1 cellular context compared by ENCODE assay signal in the genomic region with DNA sequence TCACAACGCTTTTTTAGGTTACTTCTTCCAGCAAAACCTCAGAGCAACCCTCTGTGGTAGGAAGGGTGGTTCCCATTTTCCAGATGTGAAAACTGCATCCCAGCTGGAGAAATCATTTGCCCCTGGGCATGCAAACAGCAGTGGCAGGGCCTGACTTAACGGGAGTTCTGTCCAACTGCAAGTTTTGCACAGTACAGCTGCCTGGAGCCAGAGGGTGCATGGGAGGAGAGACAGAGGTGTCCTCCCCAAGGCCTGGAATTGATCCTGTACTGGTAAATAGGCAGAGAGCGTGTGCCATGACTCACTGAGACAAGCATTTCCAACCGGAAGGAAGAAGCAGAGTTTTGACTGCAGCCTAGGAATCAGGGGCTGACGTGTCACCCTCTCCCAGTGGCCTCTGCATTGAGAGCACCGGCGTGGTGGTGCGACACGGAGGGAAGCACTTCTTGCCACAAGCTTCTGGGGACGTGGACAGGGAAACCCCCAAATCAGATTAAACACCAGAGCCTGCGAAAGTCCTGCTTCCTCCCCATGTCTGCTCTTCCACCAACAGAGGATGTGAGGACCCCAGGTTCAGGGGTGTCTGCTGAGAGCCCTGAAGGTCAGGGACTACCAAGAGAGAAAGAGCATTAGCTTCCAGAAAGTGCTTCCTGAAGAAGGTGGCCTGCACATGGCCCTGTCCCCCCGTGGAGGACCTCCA.
TF ChIP-seq lines count a peak whose summit lies in the region.

No MANE protein-coding gene starts in this region.

TF ChIP-seq in HepG2, 621 proteins besides CTCF, POLR2A, EP300 and RAD21 (continued from another document and continues in another):
- TF ChIP-seq, protein P1, sequence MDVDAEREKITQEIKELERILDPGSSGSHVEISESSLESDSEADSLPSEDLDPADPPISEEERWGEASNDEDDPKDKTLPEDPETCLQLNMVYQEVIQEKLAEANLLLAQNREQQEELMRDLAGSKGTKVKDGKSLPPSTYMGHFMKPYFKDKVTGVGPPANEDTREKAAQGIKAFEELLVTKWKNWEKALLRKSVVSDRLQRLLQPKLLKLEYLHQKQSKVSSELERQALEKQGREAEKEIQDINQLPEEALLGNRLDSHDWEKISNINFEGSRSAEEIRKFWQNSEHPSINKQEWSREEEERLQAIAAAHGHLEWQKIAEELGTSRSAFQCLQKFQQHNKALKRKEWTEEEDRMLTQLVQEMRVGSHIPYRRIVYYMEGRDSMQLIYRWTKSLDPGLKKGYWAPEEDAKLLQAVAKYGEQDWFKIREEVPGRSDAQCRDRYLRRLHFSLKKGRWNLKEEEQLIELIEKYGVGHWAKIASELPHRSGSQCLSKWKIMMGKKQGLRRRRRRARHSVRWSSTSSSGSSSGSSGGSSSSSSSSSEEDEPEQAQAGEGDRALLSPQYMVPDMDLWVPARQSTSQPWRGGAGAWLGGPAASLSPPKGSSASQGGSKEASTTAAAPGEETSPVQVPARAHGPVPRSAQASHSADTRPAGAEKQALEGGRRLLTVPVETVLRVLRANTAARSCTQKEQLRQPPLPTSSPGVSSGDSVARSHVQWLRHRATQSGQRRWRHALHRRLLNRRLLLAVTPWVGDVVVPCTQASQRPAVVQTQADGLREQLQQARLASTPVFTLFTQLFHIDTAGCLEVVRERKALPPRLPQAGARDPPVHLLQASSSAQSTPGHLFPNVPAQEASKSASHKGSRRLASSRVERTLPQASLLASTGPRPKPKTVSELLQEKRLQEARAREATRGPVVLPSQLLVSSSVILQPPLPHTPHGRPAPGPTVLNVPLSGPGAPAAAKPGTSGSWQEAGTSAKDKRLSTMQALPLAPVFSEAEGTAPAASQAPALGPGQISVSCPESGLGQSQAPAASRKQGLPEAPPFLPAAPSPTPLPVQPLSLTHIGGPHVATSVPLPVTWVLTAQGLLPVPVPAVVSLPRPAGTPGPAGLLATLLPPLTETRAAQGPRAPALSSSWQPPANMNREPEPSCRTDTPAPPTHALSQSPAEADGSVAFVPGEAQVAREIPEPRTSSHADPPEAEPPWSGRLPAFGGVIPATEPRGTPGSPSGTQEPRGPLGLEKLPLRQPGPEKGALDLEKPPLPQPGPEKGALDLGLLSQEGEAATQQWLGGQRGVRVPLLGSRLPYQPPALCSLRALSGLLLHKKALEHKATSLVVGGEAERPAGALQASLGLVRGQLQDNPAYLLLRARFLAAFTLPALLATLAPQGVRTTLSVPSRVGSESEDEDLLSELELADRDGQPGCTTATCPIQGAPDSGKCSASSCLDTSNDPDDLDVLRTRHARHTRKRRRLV (CRISPR knock-in tag; IDR thresholded peaks at IDR 0.05), result no peak
- TF ChIP-seq, protein P2, sequence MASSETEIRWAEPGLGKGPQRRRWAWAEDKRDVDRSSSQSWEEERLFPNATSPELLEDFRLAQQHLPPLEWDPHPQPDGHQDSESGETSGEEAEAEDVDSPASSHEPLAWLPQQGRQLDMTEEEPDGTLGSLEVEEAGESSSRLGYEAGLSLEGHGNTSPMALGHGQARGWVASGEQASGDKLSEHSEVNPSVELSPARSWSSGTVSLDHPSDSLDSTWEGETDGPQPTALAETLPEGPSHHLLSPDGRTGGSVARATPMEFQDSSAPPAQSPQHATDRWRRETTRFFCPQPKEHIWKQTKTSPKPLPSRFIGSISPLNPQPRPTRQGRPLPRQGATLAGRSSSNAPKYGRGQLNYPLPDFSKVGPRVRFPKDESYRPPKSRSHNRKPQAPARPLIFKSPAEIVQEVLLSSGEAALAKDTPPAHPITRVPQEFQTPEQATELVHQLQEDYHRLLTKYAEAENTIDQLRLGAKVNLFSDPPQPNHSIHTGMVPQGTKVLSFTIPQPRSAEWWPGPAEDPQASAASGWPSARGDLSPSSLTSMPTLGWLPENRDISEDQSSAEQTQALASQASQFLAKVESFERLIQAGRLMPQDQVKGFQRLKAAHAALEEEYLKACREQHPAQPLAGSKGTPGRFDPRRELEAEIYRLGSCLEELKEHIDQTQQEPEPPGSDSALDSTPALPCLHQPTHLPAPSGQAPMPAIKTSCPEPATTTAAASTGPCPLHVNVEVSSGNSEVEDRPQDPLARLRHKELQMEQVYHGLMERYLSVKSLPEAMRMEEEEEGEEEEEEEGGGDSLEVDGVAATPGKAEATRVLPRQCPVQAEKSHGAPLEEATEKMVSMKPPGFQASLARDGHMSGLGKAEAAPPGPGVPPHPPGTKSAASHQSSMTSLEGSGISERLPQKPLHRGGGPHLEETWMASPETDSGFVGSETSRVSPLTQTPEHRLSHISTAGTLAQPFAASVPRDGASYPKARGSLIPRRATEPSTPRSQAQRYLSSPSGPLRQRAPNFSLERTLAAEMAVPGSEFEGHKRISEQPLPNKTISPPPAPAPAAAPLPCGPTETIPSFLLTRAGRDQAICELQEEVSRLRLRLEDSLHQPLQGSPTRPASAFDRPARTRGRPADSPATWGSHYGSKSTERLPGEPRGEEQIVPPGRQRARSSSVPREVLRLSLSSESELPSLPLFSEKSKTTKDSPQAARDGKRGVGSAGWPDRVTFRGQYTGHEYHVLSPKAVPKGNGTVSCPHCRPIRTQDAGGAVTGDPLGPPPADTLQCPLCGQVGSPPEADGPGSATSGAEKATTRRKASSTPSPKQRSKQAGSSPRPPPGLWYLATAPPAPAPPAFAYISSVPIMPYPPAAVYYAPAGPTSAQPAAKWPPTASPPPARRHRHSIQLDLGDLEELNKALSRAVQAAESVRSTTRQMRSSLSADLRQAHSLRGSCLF (CRISPR knock-in tag; IDR thresholded peaks at IDR 0.05; ENCODE audit: borderline replicate concordance), result no peak
- TF ChIP-seq HNF4G (IDR thresholded peaks at IDR 0.05; ENCODE audit: borderline replicate concordance, low read depth, low read length) (no peak), HNF4G (CRISPR knock-in tag; IDR thresholded peaks at IDR 0.05; ENCODE audit: borderline replicate concordance, low read depth) (no peak), ZNF792 (CRISPR knock-in tag; IDR thresholded peaks at IDR 0.05) (no peak), EEA1 (CRISPR knock-in tag; IDR thresholded peaks at IDR 0.05; ENCODE audit: borderline replicate concordance) (no peak), ELF4 (CRISPR knock-in tag; IDR thresholded peaks at IDR 0.05; ENCODE audit: borderline replicate concordance) (no peak), ISL2 (CRISPR knock-in tag; IDR thresholded peaks at IDR 0.05) (no peak), ATM (IDR thresholded peaks at IDR 0.05; ENCODE audit: borderline replicate concordance) (no peak), ZNF234 (CRISPR knock-in tag; conservative IDR thresholded peaks at IDR 0.05) (no peak), MIXL1 (CRISPR knock-in tag; IDR thresholded peaks at IDR 0.05) (0 out of 2 replicates have a peak, but pooled peaks have one; percentile 28), NR2F1 (CRISPR knock-in tag; IDR thresholded peaks at IDR 0.05) (no peak), HOXA3 (CRISPR knock-in tag; IDR thresholded peaks at IDR 0.05) (no peak), ZBTB7B (CRISPR knock-in tag; IDR thresholded peaks at IDR 0.05) (no peak), ZNF121 (CRISPR knock-in tag; IDR thresholded peaks at IDR 0.05) (no peak), ZNF264 (CRISPR knock-in tag; IDR thresholded peaks at IDR 0.05) (no peak), ZNF232 (CRISPR knock-in tag; IDR thresholded peaks at IDR 0.05; ENCODE audit: borderline replicate concordance) (no peak), KLF12 (CRISPR knock-in tag; IDR thresholded peaks at IDR 0.05; ENCODE audit: borderline replicate concordance) (no peak), BCL6 (CRISPR knock-in tag; IDR thresholded peaks at IDR 0.05) (0 out of 2 replicates have a peak, but pooled peaks have one; percentile 30), ZNF839 (CRISPR knock-in tag; IDR thresholded peaks at IDR 0.05; ENCODE audit: borderline replicate concordance) (no peak), IRF2 (CRISPR knock-in tag; IDR thresholded peaks at IDR 0.05) (no peak; the same call in 1 of the 2 replicates), ZNF567 (CRISPR knock-in tag; IDR thresholded peaks at IDR 0.05; ENCODE audit: borderline replicate concordance) (no peak), JDP2 (CRISPR knock-in tag; IDR thresholded peaks at IDR 0.05; ENCODE audit: borderline replicate concordance) (no peak), ZNF468 (CRISPR knock-in tag; IDR thresholded peaks at IDR 0.05) (no peak), U2AF1 (optimal IDR thresholded peaks at IDR 0.05; ENCODE audit: low read depth, low read length) (no peak), TBX3 (IDR thresholded peaks at IDR 0.05; ENCODE audit: borderline replicate concordance) (no peak), NR1H2 (CRISPR knock-in tag; IDR thresholded peaks at IDR 0.05; ENCODE audit: borderline replicate concordance, low read depth) (no peak), ZNF83 (CRISPR knock-in tag; IDR thresholded peaks at IDR 0.05; ENCODE audit: borderline replicate concordance) (no peak), ZNF713 (CRISPR knock-in tag; IDR thresholded peaks at IDR 0.05) (no peak), KMT2B (CRISPR knock-in tag; IDR thresholded peaks at IDR 0.05) (no peak), PAWR (CRISPR knock-in tag; IDR thresholded peaks at IDR 0.05; ENCODE audit: borderline replicate concordance) (no peak), ZNF777 (CRISPR knock-in tag; IDR thresholded peaks at IDR 0.05) (no peak), FOXA1 (IDR thresholded peaks at IDR 0.05) (no peak), FOXA1 (CRISPR knock-in tag; IDR thresholded peaks at IDR 0.05) (peak; percentile 16; the same call in 1 of the 2 replicates), RAD51 (IDR thresholded peaks at IDR 0.05; ENCODE audit: borderline replicate concordance) (no peak), KDM1A (CRISPR knock-in tag; IDR thresholded peaks at IDR 0.05) (no peak), SP2 (CRISPR knock-in tag; IDR thresholded peaks at IDR 0.05) (no peak), ZNF607 (CRISPR knock-in tag; IDR thresholded peaks at IDR 0.05; ENCODE audit: borderline replicate concordance) (peak; percentile 38; the same call in 1 of the 2 replicates), ZNF446 (CRISPR knock-in tag; IDR thresholded peaks at IDR 0.05) (no peak), ZNF780A (CRISPR knock-in tag; IDR thresholded peaks at IDR 0.05) (no peak), ZNF367 (CRISPR knock-in tag; IDR thresholded peaks at IDR 0.05; ENCODE audit: borderline replicate concordance) (no peak), ZNF674 (CRISPR knock-in tag; IDR thresholded peaks at IDR 0.05; ENCODE audit: low read depth) (no peak), ISX (CRISPR knock-in tag; conservative IDR thresholded peaks at IDR 0.05) (no peak), EHMT2 (IDR thresholded peaks at IDR 0.05; ENCODE audit: borderline replicate concordance, low read depth, low read length) (no peak), FIP1L1 (IDR thresholded peaks at IDR 0.05; ENCODE audit: borderline replicate concordance, insufficient read depth, low read depth, low read length) (no peak), RELA (CRISPR knock-in tag; IDR thresholded peaks at IDR 0.05) (no peak), U2AF2 (IDR thresholded peaks at IDR 0.05; ENCODE audit: low read depth, low read length) (no peak), POLR2AphosphoS2 (IDR thresholded peaks at IDR 0.05; ENCODE audit: low read depth, low read length) (no peak), ZEB1 (IDR thresholded peaks at IDR 0.05; ENCODE audit: insufficient replicate concordance, low read depth) (no peak), NRL (CRISPR knock-in tag; IDR thresholded peaks at IDR 0.05; ENCODE audit: borderline replicate concordance) (no peak), ZNF761 (CRISPR knock-in tag; conservative IDR thresholded peaks at IDR 0.05) (no peak), REXO4 (CRISPR knock-in tag; IDR thresholded peaks at IDR 0.05; ENCODE audit: borderline replicate concordance) (no peak)
- TF ChIP-seq, protein P3, sequence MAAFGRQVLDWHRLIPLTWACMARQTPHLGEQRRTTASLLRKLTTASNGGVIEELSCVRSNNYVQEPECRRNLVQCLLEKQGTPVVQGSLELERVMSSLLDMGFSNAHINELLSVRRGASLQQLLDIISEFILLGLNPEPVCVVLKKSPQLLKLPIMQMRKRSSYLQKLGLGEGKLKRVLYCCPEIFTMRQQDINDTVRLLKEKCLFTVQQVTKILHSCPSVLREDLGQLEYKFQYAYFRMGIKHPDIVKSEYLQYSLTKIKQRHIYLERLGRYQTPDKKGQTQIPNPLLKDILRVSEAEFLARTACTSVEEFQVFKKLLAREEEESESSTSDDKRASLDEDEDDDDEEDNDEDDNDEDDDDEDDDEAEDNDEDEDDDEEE (CRISPR knock-in tag; IDR thresholded peaks at IDR 0.05), result 0 out of 2 replicates have a peak, but pooled peaks have one; percentile 30
- TF ChIP-seq, protein P4, sequence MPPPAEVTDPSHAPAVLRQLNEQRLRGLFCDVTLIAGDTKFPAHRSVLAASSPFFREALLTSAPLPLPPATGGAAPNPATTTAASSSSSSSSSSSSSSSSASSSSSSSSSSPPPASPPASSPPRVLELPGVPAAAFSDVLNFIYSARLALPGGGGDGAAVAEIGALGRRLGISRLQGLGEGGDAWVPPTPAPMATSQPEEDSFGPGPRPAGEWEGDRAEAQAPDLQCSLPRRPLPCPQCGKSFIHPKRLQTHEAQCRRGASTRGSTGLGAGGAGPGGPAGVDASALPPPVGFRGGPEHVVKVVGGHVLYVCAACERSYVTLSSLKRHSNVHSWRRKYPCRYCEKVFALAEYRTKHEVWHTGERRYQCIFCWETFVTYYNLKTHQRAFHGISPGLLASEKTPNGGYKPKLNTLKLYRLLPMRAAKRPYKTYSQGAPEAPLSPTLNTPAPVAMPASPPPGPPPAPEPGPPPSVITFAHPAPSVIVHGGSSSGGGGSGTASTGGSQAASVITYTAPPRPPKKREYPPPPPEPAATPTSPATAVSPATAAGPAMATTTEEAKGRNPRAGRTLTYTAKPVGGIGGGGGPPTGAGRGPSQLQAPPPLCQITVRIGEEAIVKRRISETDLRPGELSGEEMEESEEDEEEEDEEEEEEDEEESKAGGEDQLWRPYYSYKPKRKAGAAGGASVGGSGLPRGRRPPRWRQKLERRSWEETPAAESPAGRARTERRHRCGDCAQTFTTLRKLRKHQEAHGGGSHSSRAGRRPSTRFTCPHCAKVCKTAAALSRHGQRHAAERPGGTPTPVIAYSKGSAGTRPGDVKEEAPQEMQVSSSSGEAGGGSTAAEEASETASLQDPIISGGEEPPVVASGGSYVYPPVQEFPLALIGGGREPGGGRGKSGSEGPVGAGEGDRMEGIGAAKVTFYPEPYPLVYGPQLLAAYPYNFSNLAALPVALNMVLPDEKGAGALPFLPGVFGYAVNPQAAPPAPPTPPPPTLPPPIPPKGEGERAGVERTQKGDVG (CRISPR knock-in tag; IDR thresholded peaks at IDR 0.05; ENCODE audit: borderline replicate concordance), result no peak
- TF ChIP-seq, protein P5, sequence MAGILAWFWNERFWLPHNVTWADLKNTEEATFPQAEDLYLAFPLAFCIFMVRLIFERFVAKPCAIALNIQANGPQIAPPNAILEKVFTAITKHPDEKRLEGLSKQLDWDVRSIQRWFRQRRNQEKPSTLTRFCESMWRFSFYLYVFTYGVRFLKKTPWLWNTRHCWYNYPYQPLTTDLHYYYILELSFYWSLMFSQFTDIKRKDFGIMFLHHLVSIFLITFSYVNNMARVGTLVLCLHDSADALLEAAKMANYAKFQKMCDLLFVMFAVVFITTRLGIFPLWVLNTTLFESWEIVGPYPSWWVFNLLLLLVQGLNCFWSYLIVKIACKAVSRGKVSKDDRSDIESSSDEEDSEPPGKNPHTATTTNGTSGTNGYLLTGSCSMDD (CRISPR knock-in tag; IDR thresholded peaks at IDR 0.05), result no peak
- TF ChIP-seq, protein P6, sequence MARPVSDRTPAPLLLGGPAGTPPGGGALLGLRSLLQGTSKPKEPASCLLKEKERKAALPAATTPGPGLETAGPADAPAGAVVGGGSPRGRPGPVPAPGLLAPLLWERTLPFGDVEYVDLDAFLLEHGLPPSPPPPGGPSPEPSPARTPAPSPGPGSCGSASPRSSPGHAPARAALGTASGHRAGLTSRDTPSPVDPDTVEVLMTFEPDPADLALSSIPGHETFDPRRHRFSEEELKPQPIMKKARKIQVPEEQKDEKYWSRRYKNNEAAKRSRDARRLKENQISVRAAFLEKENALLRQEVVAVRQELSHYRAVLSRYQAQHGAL (CRISPR knock-in tag; IDR thresholded peaks at IDR 0.05; ENCODE audit: not compliant biosample characterization), result no peak
